Comparison of ENCODE assay signal across 19 cellular contexts in genomic region chr6:146803601-146804000, GRCh38.
DNase-seq lines count a peak whose midpoint lies in the region; ATAC-seq and TF ChIP-seq lines count a peak whose summit lies in the region.
"Had no signal": no experiment of that assay in that cellular context is flagged by ENCODE, and none has a peak within 500 bp of the region (broad histone marks: within the 10 kb centered on the region; RNA-seq: fewer than 3 reads in every experiment).

No MANE protein-coding gene starts in this region.

- WGBS in thyroid gland, 2 donors = 57 to 69% methylated on average over 22 of the region's 22 CpGs

- H3K4me3 ChIP-seq in left lung (no peak overlapping the region), thyroid gland (replicated peaks in 1 of 3) (no peak overlapping the region)
- H3K4me3 ChIP-seq: BLaER1, cardiac muscle cell had no signal

- H3K9me3 Mint-ChIP-seq in activated naive CD4-positive, alpha-beta T cell treated with anti-CD3 and anti-CD28 coated beads, Interleukin-2, amount 10 ng/mL, durations not matched to agents 7 days and 5 days = no peaks in the 10 kb centered on the region
- H3K9me3 Mint-ChIP-seq in dendritic cell treated with granulocyte-macrophage colony-stimulating factor and Interleukin-4, amounts not matched to agents 40 ng/mL and 50 ng/mL, for 4 days = no peaks in the 10 kb centered on the region
- H3K9me3 Mint-ChIP-seq: activated T-cell treated with anti-CD3 and anti-CD28 coated beads, Interleukin-2, amount 50 U/mL, for 4 hours; endodermal cell; type B pancreatic cell had no signal

- peak; percentile 67 for ATAC-seq in left lung
- ATAC-seq: activated T-cell treated with anti-CD3 and anti-CD28 coated beads, Interleukin-2, amount 50 U/mL, for 4 hours had no signal

- H3K4me1 ChIP-seq in left lung (no peaks in the 10 kb centered on the region), thyroid gland (no peaks in the 10 kb centered on the region)
- H3K4me1 ChIP-seq: BLaER1 had no signal

- peaks cover 5% of the 10 kb centered on the region for H3K27me3 Mint-ChIP-seq in activated naive CD4-positive, alpha-beta T cell treated with anti-CD3 and anti-CD28 coated beads, Interleukin-2, amount 10 ng/mL, durations not matched to agents 7 days and 5 days
- H3K27me3 Mint-ChIP-seq in dendritic cell treated with granulocyte-macrophage colony-stimulating factor and Interleukin-4, amounts not matched to agents 40 ng/mL and 50 ng/mL, for 4 days = no peaks in the 10 kb centered on the region
- H3K27me3 Mint-ChIP-seq: activated naive CD8-positive, alpha-beta T cell; type B pancreatic cell had no signal

- H3K27me3 ChIP-seq in left lung (no peaks in the 10 kb centered on the region), thyroid gland (no peaks in the 10 kb centered on the region)
- H3K27me3 ChIP-seq: BLaER1, cardiac muscle cell had no signal

- TF ChIP-seq CTCF in left lung (IDR thresholded peaks at IDR 0.05) (no peak), thyroid gland (IDR thresholded peaks at IDR 0.05) (no peak)

- H3K36me3 ChIP-seq in left lung (no peaks in the 10 kb centered on the region), thyroid gland (no peaks in the 10 kb centered on the region)
- H3K36me3 ChIP-seq: BLaER1, cardiac muscle cell had no signal

- H3K27ac ChIP-seq in left lung (no peak overlapping the region), thyroid gland (no peak overlapping the region)
- H3K27ac ChIP-seq: BLaER1, cardiac muscle cell had no signal

- no peak overlapping the region for H3K4me3 Mint-ChIP-seq in activated naive CD4-positive, alpha-beta T cell treated with anti-CD3 and anti-CD28 coated beads, Interleukin-2, amount 10 ng/mL, durations not matched to agents 7 days and 5 days
- peak overlapping the region; percentile 47 for H3K4me3 Mint-ChIP-seq in dendritic cell treated with granulocyte-macrophage colony-stimulating factor and Interleukin-4, amounts not matched to agents 40 ng/mL and 50 ng/mL, for 4 days
- H3K4me3 Mint-ChIP-seq: activated naive CD8-positive, alpha-beta T cell; activated T-cell treated with anti-CD3 and anti-CD28 coated beads, Interleukin-2, amount 50 U/mL, for 4 hours; endodermal cell; type B pancreatic cell had no signal

- intact Hi-C loops in dendritic cell treated with granulocyte-macrophage colony-stimulating factor and Interleukin-4, amounts not matched to agents 40 ng/mL and 50 ng/mL, for 4 days (cut with micrococcal nuclease) = no loop called here
- intact Hi-C loops in left lung (cut with DNase I) (no loop called here), thyroid gland (cut with DNase I) (no loop called here)

- DNase-seq in activated naive CD4-positive, alpha-beta T cell treated with anti-CD3 and anti-CD28 coated beads, Interleukin-2, amount 10 ng/mL, durations not matched to agents 7 days and 5 days = no peak
- no peak for DNase-seq in activated naive CD4-positive, alpha-beta T cell (lab: John Stamatoyannopoulos, UW)
- DNase-seq in left lung (peak in 1 of 2 donors; percentile 80), thyroid gland (peak; percentile 10 to 13), dermis blood vessel endothelial cell (no peak), NCI-H2081 (lab: John Stamatoyannopoulos, UW) (no peak)
- DNase-seq in activated CD4-positive, alpha-beta T cell treated with anti-CD3 and anti-CD28 coated beads for 4 hours = no peak
- DNase-seq: 8988T; activated CD4-positive, alpha-beta T cell treated with anti-CD3 and anti-CD28 coated beads, Interleukin-2, amount 50 U/mL, for 48 hours; activated T-cell treated with anti-CD3 and anti-CD28 coated beads, Interleukin-2, amount 50 U/mL, for 4 hours; endodermal cell; Kasumi-1; NCI-H1436; NCI-H226 had no signal

- no peaks in the 10 kb centered on the region for H3K36me3 Mint-ChIP-seq in activated naive CD4-positive, alpha-beta T cell treated with anti-CD3 and anti-CD28 coated beads, Interleukin-2, amount 10 ng/mL, durations not matched to agents 7 days and 5 days
- no peaks in the 10 kb centered on the region for H3K36me3 Mint-ChIP-seq in dendritic cell treated with granulocyte-macrophage colony-stimulating factor and Interleukin-4, amounts not matched to agents 40 ng/mL and 50 ng/mL, for 4 days (ENCODE audit: low read depth)
- H3K36me3 Mint-ChIP-seq: activated naive CD8-positive, alpha-beta T cell; type B pancreatic cell had no signal

- no peak for TF ChIP-seq POLR2A in thyroid gland (IDR thresholded peaks at IDR 0.05)

- no peaks in the 10 kb centered on the region for H3K9me3 ChIP-seq in left lung
- no peaks in the 10 kb centered on the region for H3K9me3 ChIP-seq in thyroid gland
- H3K9me3 ChIP-seq: BLaER1 had no signal

- CTCF ChIA-PET in activated naive CD4-positive, alpha-beta T cell treated with anti-CD3 and anti-CD28 coated beads, Interleukin-2, amount 10 ng/mL, durations not matched to agents 7 days and 5 days (lab: Charles Lee) = no interaction called here

- H3K4me1 Mint-ChIP-seq in activated naive CD4-positive, alpha-beta T cell treated with anti-CD3 and anti-CD28 coated beads, Interleukin-2, amount 10 ng/mL, durations not matched to agents 7 days and 5 days = no peaks in the 10 kb centered on the region
- H3K4me1 Mint-ChIP-seq in dendritic cell treated with granulocyte-macrophage colony-stimulating factor and Interleukin-4, amounts not matched to agents 40 ng/mL and 50 ng/mL, for 4 days (ENCODE audit: low read depth) = no peaks in the 10 kb centered on the region
- H3K4me1 Mint-ChIP-seq: endodermal cell had no signal

- peak overlapping the region; percentile 20 for H3K27ac Mint-ChIP-seq in activated naive CD4-positive, alpha-beta T cell treated with anti-CD3 and anti-CD28 coated beads, Interleukin-2, amount 10 ng/mL, durations not matched to agents 7 days and 5 days
- no peak overlapping the region for H3K27ac Mint-ChIP-seq in dendritic cell treated with granulocyte-macrophage colony-stimulating factor and Interleukin-4, amounts not matched to agents 40 ng/mL and 50 ng/mL, for 4 days
- H3K27ac Mint-ChIP-seq: activated naive CD8-positive, alpha-beta T cell; endodermal cell; type B pancreatic cell had no signal

Comparison
In these comparisons a context has a peak if more than half of its experiments do, and no peak if none do; other contexts are left out.
1. DNase-seq: peak in thyroid gland (2 of 2); none in activated naive CD4-positive, alpha-beta T cell treated with anti-CD3 and anti-CD28 coated beads, Interleukin-2, amount 10 ng/mL, durations not matched to agents 7 days and 5 days (single experiment), activated naive CD4-positive, alpha-beta T cell (0 of 4), dermis blood vessel endothelial cell (single experiment), activated CD4-positive, alpha-beta T cell treated with anti-CD3 and anti-CD28 coated beads for 4 hours (0 of 2) and NCI-H2081 (0 of 2).